In genomic region chr19:35011091-35011689, GRCh38 we compare ENCODE assay signal across 18 cellular contexts. TPM values are rescaled to one million over a fixed set of nuclear protein-coding genes. Genes with fewer than 3 reads are reported as not detected.
DNase-seq lines count a peak whose midpoint lies in the region; ATAC-seq and TF ChIP-seq lines count a peak whose summit lies in the region.
"Had no signal": no experiment of that assay in that cellular context is flagged by ENCODE, and none has a peak within 500 bp of the region (broad histone marks: within the 10 kb centered on the region; RNA-seq: fewer than 3 reads in every experiment).

No MANE protein-coding gene starts in this region.

- peak; percentile 34 for DNase-seq in activated T-cell treated with anti-CD3 and anti-CD28 coated beads, Interleukin-2, amount 50 U/mL, for 1 hour
- DNase-seq in activated T-cell treated with anti-CD3 and anti-CD28 coated beads for 4 hours (no peak), Kasumi-1 (lab: John Stamatoyannopoulos, UW) (no peak), uterus (no peak)
- DNase-seq in CD8-positive, alpha-beta memory T cell, result peak in 4 of 5 donors; percentile 25 to 69 (median 60)
- peak; percentile 43 for DNase-seq in activated gamma-delta T cell treated with anti-CD3 and anti-CD28 coated beads, Interleukin-2, amount 50 U/mL, for 16 hours (ENCODE audit: low read depth)
- DNase-seq: activated CD4-positive, alpha-beta T cell treated with anti-CD3 and anti-CD28 coated beads, Interleukin-2, amount 50 U/mL, for 4 hours; endodermal cell; KBM-7; NCI-H2081 treated with DMSO at 0.1 percent for 48 hours; NCI-H526 treated with DMSO at 0.1 percent for 48 hours; small intestine had no signal

- POLR2A ChIA-PET in CD8-positive, alpha-beta memory T cell (lab: Charles Lee), result interaction anchor here (0.7 to 4.3 kb wide), 5 partner anchors 10 to 821 kb away, joined by 3 to 48 read pairs (median 3); partner anchors contain the start of gene GRAMD1A

- peaks cover 8 to 73% (median 10%) of the 10 kb centered on the region in 3 donors for H3K36me3 Mint-ChIP-seq in CD8-positive, alpha-beta memory T cell

- peaks cover 59% of the 10 kb centered on the region for H3K4me1 ChIP-seq in CD8-positive, alpha-beta memory T cell (ENCODE audit: insufficient read depth, low read length)
- H3K4me1 ChIP-seq in neutrophil (ENCODE audit: control insufficient read depth in 1 of 2, insufficient read depth in 1 of 2, low read depth in 1 of 2, low read length in 1 of 2) (peaks cover 68 to 82% of the 10 kb centered on the region in 2 experiments), uterus (peaks cover 0 to 8% of the 10 kb centered on the region in 2 donors)
- H3K4me1 ChIP-seq: parathyroid adenoma had no signal

- CTCF ChIA-PET in CD8-positive, alpha-beta memory T cell (lab: Charles Lee), result interaction anchor here (1.0 to 6.6 kb wide), 3 partner anchors 12 to 50 kb away, joined by 3 to 122 read pairs (median 98); partner anchors contain the start of gene GRAMD1A

- H3K4me1 Mint-ChIP-seq in CD8-positive, alpha-beta memory T cell, result peaks cover 59 to 79% (median 75%) of the 10 kb centered on the region in 3 donors
- H3K4me1 Mint-ChIP-seq: endodermal cell had no signal

- peaks cover 0 to 1% of the 10 kb centered on the region in 2 donors for H3K27me3 Mint-ChIP-seq in CD8-positive, alpha-beta memory T cell
- H3K27me3 Mint-ChIP-seq: stimulated activated memory B cell treated with anti-CD40 and anti-IgM and Interleukin-4, amounts not matched to agents 10 μg/mL and 1 μg/mL and 100 μg/mL, for 72 hours had no signal

- peak overlapping the region; percentile 86 to 99 (median 97) for H3K27ac Mint-ChIP-seq in CD8-positive, alpha-beta memory T cell

- intact Hi-C loops in uterus (cut with DNase I; ENCODE audit: low total_unique reads), result no loop called here

- no peak for ATAC-seq in GM19023 (IDR thresholded peaks at IDR 0.05; ENCODE audit: unreplicated experiment)
- ATAC-seq: stimulated activated memory B cell treated with anti-CD40 and anti-IgM and Interleukin-4, amounts not matched to agents 10 μg/mL and 1 μg/mL and 100 μg/mL, for 72 hours had no signal

- no peaks in the 10 kb centered on the region for H3K9me3 Mint-ChIP-seq in CD8-positive, alpha-beta memory T cell
- H3K9me3 Mint-ChIP-seq: endodermal cell; stimulated activated memory B cell treated with anti-CD40 and anti-IgM and Interleukin-4, amounts not matched to agents 10 μg/mL and 1 μg/mL and 100 μg/mL, for 72 hours had no signal

- peak overlapping the region; percentile 61 for H3K27ac ChIP-seq in CD8-positive, alpha-beta memory T cell (ENCODE audit: low read depth, low read length)
- H3K27ac ChIP-seq in neutrophil, result peak overlapping the region; percentile 98
- no peak overlapping the region for H3K27ac ChIP-seq in uterus
- H3K27ac ChIP-seq: parathyroid adenoma had no signal

- peaks cover 42% of the 10 kb centered on the region for H3K36me3 ChIP-seq in CD8-positive, alpha-beta memory T cell (ENCODE audit: insufficient read depth, low read length)
- H3K36me3 ChIP-seq in neutrophil, result peaks cover 81% of the 10 kb centered on the region
- no peaks in the 10 kb centered on the region for H3K36me3 ChIP-seq in uterus

- H3K27me3 ChIP-seq in CD8-positive, alpha-beta memory T cell (ENCODE audit: insufficient read depth, low read length, poor library complexity, severe bottlenecking), result no peaks in the 10 kb centered on the region
- no peaks in the 10 kb centered on the region for H3K27me3 ChIP-seq in neutrophil
- no peaks in the 10 kb centered on the region for H3K27me3 ChIP-seq in uterus

- no peaks in the 10 kb centered on the region for H3K9me3 ChIP-seq in CD8-positive, alpha-beta memory T cell (ENCODE audit: low read length)
- H3K9me3 ChIP-seq in neutrophil (no peaks in the 10 kb centered on the region), uterus (no peaks in the 10 kb centered on the region)

- H3K4me3 Mint-ChIP-seq in CD8-positive, alpha-beta memory T cell, result peak overlapping the region; percentile 74 to 87 (median 81)
- H3K4me3 Mint-ChIP-seq: endodermal cell had no signal

- TF ChIP-seq CTCF in neutrophil (IDR thresholded peaks at IDR 0.05), result peak; percentile 40
- no peak for TF ChIP-seq CTCF in uterus (IDR thresholded peaks at IDR 0.05)

- no peak for TF ChIP-seq POLR2A in uterus (IDR thresholded peaks at IDR 0.05)

- no peak overlapping the region for H3K4me3 ChIP-seq in CD8-positive, alpha-beta memory T cell (ENCODE audit: low read length)
- H3K4me3 ChIP-seq in neutrophil (ENCODE audit: low read depth in 1 of 2, low read length in 1 of 2) (peak overlapping the region; percentile 42 to 57), uterus (no peak overlapping the region)

RNA-seq across cellular contexts. Expression of gene GRAMD1A, which starts 11.1 kb away (rescaled TPM):
- total RNA-seq in CD8-positive, alpha-beta memory T cell, result 100 to 1,000 TPM; 205 to 218 TPM
- 51.4 TPM for polyA plus RNA-seq in CD8-positive, alpha-beta memory T cell
- 10 to 100 TPM; 40.0 to 89.8 (median 52.2) TPM for total RNA-seq in uterus

RNA-seq across cellular contexts. Expression of gene SCN1B, which starts 19.1 kb away (rescaled TPM):
- 1 to 10 TPM; 1.1 to 1.9 TPM for total RNA-seq in CD8-positive, alpha-beta memory T cell
- 1.3 TPM for polyA plus RNA-seq in CD8-positive, alpha-beta memory T cell
- 10 to 100 TPM in 1 of 4 donors, under 1 TPM in 3; 0.26 to 15.2 (median 0.78) TPM for total RNA-seq in uterus

RNA-seq across cellular contexts. Expression of gene HPN, which starts 30.3 kb away (rescaled TPM):
- not detected for total RNA-seq in CD8-positive, alpha-beta memory T cell
- 0.53 TPM for polyA plus RNA-seq in CD8-positive, alpha-beta memory T cell
- 1 to 10 TPM in 2 of 4 donors, under 1 TPM in 2; 0.26 to 2.7 (median 0.68) TPM for total RNA-seq in uterus
- total RNA-seq: A673, SK-MEL-5 had no signal

RNA-seq across cellular contexts. Expression of gene ZNF792, which starts 47.2 kb away (rescaled TPM):
- total RNA-seq in CD8-positive, alpha-beta memory T cell, result 1 to 10 TPM; 7.4 to 7.5 TPM
- 15.4 TPM for polyA plus RNA-seq in CD8-positive, alpha-beta memory T cell
- total RNA-seq in uterus, result 10 to 100 TPM in 2 of 4 donors, 1 to 10 TPM in 2; 4.4 to 16.5 (median 10.7) TPM

Comparison
In these comparisons a context has a peak if more than half of its experiments do, and no peak if none do; other contexts are left out.
1. DNase-seq: peak in activated T-cell treated with anti-CD3 and anti-CD28 coated beads, Interleukin-2, amount 50 U/mL, for 1 hour (single experiment), CD8-positive, alpha-beta memory T cell (4 of 5) and activated gamma-delta T cell treated with anti-CD3 and anti-CD28 coated beads, Interleukin-2, amount 50 U/mL, for 16 hours (single experiment); none in activated T-cell treated with anti-CD3 and anti-CD28 coated beads for 4 hours (single experiment), Kasumi-1 (0 of 2) and uterus (0 of 2).
2. H3K27ac ChIP-seq: peak in CD8-positive, alpha-beta memory T cell (single experiment) and neutrophil (single experiment); none in uterus (0 of 2).
3. H3K4me3 ChIP-seq: peak in neutrophil (2 of 2); none in CD8-positive, alpha-beta memory T cell (single experiment) and uterus (0 of 2).